In the genomic region with DNA sequence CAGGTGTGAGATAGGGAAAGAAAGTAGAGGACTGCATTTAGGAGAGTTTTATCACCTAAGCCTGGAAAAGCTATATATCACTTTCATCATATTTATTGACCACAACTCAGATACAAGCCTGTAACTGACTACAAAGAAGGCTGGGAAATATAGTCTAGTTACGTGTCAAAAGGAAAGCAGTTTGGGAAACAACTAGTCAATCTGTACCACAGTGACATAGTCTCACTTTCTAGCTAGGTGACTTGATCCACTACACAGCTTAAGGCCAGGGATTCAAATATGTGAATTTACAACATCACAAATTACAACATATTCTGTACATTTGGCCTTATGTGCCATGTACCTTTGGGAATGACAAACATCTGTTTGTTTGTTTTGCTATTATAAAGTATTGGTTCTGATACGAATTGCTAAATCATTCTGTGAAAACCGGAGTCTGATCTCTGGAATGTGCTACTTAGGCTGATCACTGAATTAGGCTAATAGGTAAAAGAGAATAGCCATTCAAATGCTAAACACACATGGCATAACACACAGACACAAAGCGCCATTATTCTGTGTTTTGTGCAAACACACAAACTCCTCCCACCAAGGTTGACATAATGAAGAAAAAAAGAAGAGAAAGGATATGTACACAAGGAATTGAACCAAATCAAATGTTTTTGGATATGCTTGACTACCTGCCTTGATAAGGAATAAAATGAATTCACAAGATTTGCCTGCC, we compare ENCODE assay signal across 17 cellular contexts.
DNase-seq lines count a peak whose midpoint lies in the region; ATAC-seq and TF ChIP-seq lines count a peak whose summit lies in the region.
"Had no signal": no experiment of that assay in that cellular context is flagged by ENCODE, and none has a peak within 500 bp of the region (broad histone marks: within the 10 kb centered on the region; RNA-seq: fewer than 3 reads in every experiment).

No MANE protein-coding gene starts in this region.

- POLR2A ChIA-PET in RWPE1 (lab: Yijun Ruan, JAX; ENCODE audit: low non-redundant PET), result no interaction called here

- peak overlapping the region; percentile 32 for H2AFZ ChIP-seq in ACC112 (ENCODE audit: low read length, unreplicated experiment)

- H3K4me1 ChIP-seq in ACC112 (ENCODE audit: control insufficient read depth, insufficient read depth, low read length, unreplicated experiment), result peaks cover 18% of the 10 kb centered on the region
- H3K4me1 ChIP-seq in iPS-20b (ENCODE audit: insufficient read depth, low read length), result peaks cover 13% of the 10 kb centered on the region; the same call in 1 of the 2 replicates
- H3K4me1 ChIP-seq: adrenal gland, BLaER1 had no signal

- H3K79me2 ChIP-seq in ACC112 (ENCODE audit: control insufficient read depth, insufficient read depth, low read length, unreplicated experiment), result no peaks in the 10 kb centered on the region

- 0 out of 2 replicates have a peak overlapping the region, but pooled peaks have one; percentile 41 for H3K9ac ChIP-seq in iPS-20b (ENCODE audit: low read depth, low read length)
- H3K9ac ChIP-seq: BLaER1 had no signal

- H3K27me3 ChIP-seq in ACC112 (ENCODE audit: insufficient read depth, low read length), result no peaks in the 10 kb centered on the region
- H3K27me3 ChIP-seq in iPS-20b (ENCODE audit: insufficient read depth, low read length), result no peaks in the 10 kb centered on the region
- H3K27me3 ChIP-seq: adrenal gland, BLaER1 had no signal

- H3K36me3 ChIP-seq in ACC112 (ENCODE audit: insufficient read depth, low read length), result no peaks in the 10 kb centered on the region
- no peaks in the 10 kb centered on the region for H3K36me3 ChIP-seq in iPS-20b (ENCODE audit: insufficient read depth, low read depth, low read length)
- H3K36me3 ChIP-seq: adrenal gland, BLaER1 had no signal

- DNase-seq in DMS79 treated with DMSO at 0.1 percent for 48 hours (lab: John Stamatoyannopoulos, UW) (peak; percentile 13), DMS79 (lab: John Stamatoyannopoulos, UW) (no peak), NCI-H69 (lab: John Stamatoyannopoulos, UW) (peak; percentile 70), NCI-H748 treated with DMSO at 0.1 percent for 48 hours (lab: John Stamatoyannopoulos, UW) (no peak), RWPE1 (ENCODE audit: low spot score) (no peak)
- DNase-seq: adrenal gland; caudate nucleus; DMS 273 treated with DMSO at 0.1 percent for 48 hours; effector memory CD4-positive, alpha-beta T cell; NCI-H226; stimulated activated naive CD4-positive, alpha-beta T cell; trophoblast cell had no signal

- H3K4me3 ChIP-seq in ACC112 (ENCODE audit: low read depth, low read length) (no peak overlapping the region), iPS-20b (ENCODE audit: low read length) (no peak overlapping the region; the same call in 1 of the 2 replicates)
- H3K4me3 ChIP-seq: adrenal gland, BLaER1 had no signal

- no peaks in the 10 kb centered on the region for H3K9me3 ChIP-seq in iPS-20b (ENCODE audit: insufficient read depth, low read depth, low read length)
- H3K9me3 ChIP-seq: adrenal gland, BLaER1 had no signal

- CTCF ChIA-PET in RWPE1 (lab: Yijun Ruan, JAX), result interaction anchor here (0.6 kb wide), 1 partner anchor 1732 kb away, joined by 7 read pairs; no protein-coding TSS in a partner anchor

- no peak for ATAC-seq in GM21737 (IDR thresholded peaks at IDR 0.05; ENCODE audit: unreplicated experiment)
- ATAC-seq: activated CD4-positive, CD25-positive, alpha-beta regulatory T cell treated with anti-CD3 and anti-CD28 coated beads, Interleukin-2, amount 50 U/mL, for 24 hours had no signal

- H3K27ac ChIP-seq in ACC112 (ENCODE audit: low read depth, low read length), result peak overlapping the region; percentile 49
- H3K27ac ChIP-seq in iPS-20b (ENCODE audit: low read length), result peak overlapping the region; percentile 28
- H3K27ac ChIP-seq in RWPE1, result no peak overlapping the region
- H3K27ac ChIP-seq: adrenal gland, BLaER1 had no signal

- TF ChIP-seq CTCF in RWPE1 (conservative IDR thresholded peaks at IDR 0.05; ENCODE audit: low read depth), result no peak

Comparison
In these comparisons a context has a peak if more than half of its experiments do, and no peak if none do; other contexts are left out.
1. DNase-seq: peak in DMS79 treated with DMSO at 0.1 percent for 48 hours (single experiment) and NCI-H69 (single experiment); none in DMS79 (single experiment), NCI-H748 treated with DMSO at 0.1 percent for 48 hours (single experiment) and RWPE1 (single experiment).